In the genomic region with DNA sequence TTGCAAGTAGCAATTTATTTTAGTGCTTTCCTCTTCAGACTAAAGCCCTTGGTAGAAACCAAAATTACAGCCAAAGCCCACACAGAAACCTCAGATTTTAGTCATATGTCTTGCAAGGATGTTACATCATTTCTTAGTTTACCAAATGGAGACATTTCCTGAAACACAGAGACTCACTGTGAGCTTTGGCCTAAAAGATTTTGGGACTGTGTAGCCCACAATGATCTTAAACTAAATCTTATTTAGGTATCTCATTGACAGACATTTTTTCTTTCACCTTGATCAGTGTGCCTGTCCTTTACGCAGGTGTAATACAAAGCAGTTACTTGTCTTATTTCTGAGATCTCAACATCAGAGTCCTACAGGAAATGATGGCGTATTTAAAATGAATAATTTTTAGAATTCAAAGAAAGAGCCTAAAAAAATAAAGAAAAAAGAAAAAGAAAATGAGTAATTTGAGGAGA, we compare ENCODE assay signal across 8 cellular contexts.
DNase-seq lines count a peak whose midpoint lies in the region; ATAC-seq and TF ChIP-seq lines count a peak whose summit lies in the region.

No MANE protein-coding gene starts in this region.

- H2AFZ ChIP-seq in ACC112 (ENCODE audit: low read length, unreplicated experiment) (peak overlapping the region; percentile 21), MM.1S (ENCODE audit: low read length) (peak overlapping the region; percentile 9; the same call in 1 of the 2 replicates)

- H3K9me2 ChIP-seq in MM.1S (replicated peaks; ENCODE audit: insufficient read depth, low read length): no peaks in the 10 kb centered on the region

- no peak overlapping the region for H3K9ac ChIP-seq in MM.1S (ENCODE audit: low read length)

- H3K4me3 ChIP-seq in ACC112 (ENCODE audit: low read depth, low read length): no peak overlapping the region
- no peak overlapping the region for H3K4me3 ChIP-seq in MM.1S (ENCODE audit: low read length)
- H3K4me3 ChIP-seq in cardiac fibroblast (replicated peaks in 1 of 2; ENCODE audit: low read depth in 2 of 2, low read length in 2 of 2): no peak overlapping the region

- TF ChIP-seq CTCF in MM.1S (IDR thresholded peaks at IDR 0.05; ENCODE audit: low read length) (no peak), cardiac fibroblast (IDR thresholded peaks at IDR 0.05; ENCODE audit: low read depth, low read length) (no peak)

- DNase-seq in MM.1S: no peak
- peak; percentile 65 to 81 for DNase-seq in cardiac fibroblast (ENCODE audit: low read depth in 2 of 2)
- DNase-seq in COLO668 (lab: John Stamatoyannopoulos, UW; ENCODE audit: unreplicated experiment): no peak
- DNase-seq in retina: no peak
- no peak for DNase-seq in globus pallidus (ENCODE audit: low spot score)
- DNase-seq in effector CD4-positive, alpha-beta T cell: no peak

- peak overlapping the region; percentile 30; the same call in 1 of the 2 replicates for H3K4me2 ChIP-seq in MM.1S (ENCODE audit: low read depth, low read length)

- H3F3A ChIP-seq in MM.1S (ENCODE audit: insufficient read depth, low read length): peaks cover 22% of the 10 kb centered on the region

- H4K20me1 ChIP-seq in MM.1S (ENCODE audit: insufficient read depth, low read length): no peaks in the 10 kb centered on the region

- no peaks in the 10 kb centered on the region for H3K79me2 ChIP-seq in ACC112 (ENCODE audit: control insufficient read depth, insufficient read depth, low read length, unreplicated experiment)
- no peaks in the 10 kb centered on the region for H3K79me2 ChIP-seq in MM.1S (ENCODE audit: low read length)

- no peaks in the 10 kb centered on the region for H3K27me3 ChIP-seq in ACC112 (ENCODE audit: insufficient read depth, low read length)
- H3K27me3 ChIP-seq in MM.1S (replicated peaks; ENCODE audit: insufficient read depth, low read length): no peaks in the 10 kb centered on the region

- H3K27ac ChIP-seq in ACC112 (ENCODE audit: low read depth, low read length) (peak overlapping the region; percentile 46), MM.1S (ENCODE audit: low read length) (peak overlapping the region; percentile 15; the same call in 1 of the 2 replicates)

- H3K9me3 ChIP-seq in MM.1S (replicated peaks; ENCODE audit: insufficient read depth, low read length): no peaks in the 10 kb centered on the region

- H3K4me1 ChIP-seq in ACC112 (ENCODE audit: control insufficient read depth, insufficient read depth, low read length, unreplicated experiment) (peaks cover 37% of the 10 kb centered on the region), MM.1S (ENCODE audit: low read length) (peaks cover 54% of the 10 kb centered on the region)

- no peaks in the 10 kb centered on the region for H3K36me3 ChIP-seq in ACC112 (ENCODE audit: insufficient read depth, low read length)
- no peaks in the 10 kb centered on the region for H3K36me3 ChIP-seq in MM.1S (replicated peaks; ENCODE audit: insufficient read depth, low read length)

- ATAC-seq in GM19025 (IDR thresholded peaks at IDR 0.05; ENCODE audit: low read depth, unreplicated experiment): peak; percentile 30

Comparison
In these comparisons a context has a peak if more than half of its experiments do, and no peak if none do; other contexts are left out.
1. DNase-seq: peak in cardiac fibroblast (2 of 2); none in MM.1S (single experiment), COLO668 (single experiment), retina (single experiment), globus pallidus (single experiment) and effector CD4-positive, alpha-beta T cell (single experiment).